Comparison of ENCODE assay signal across 8 cellular contexts in genomic region chr4:121824171-121824527, GRCh38. TPM values are rescaled to one million over a fixed set of nuclear protein-coding genes. Genes with fewer than 3 reads are reported as not detected.
DNase-seq lines count a peak whose midpoint lies in the region; ATAC-seq and TF ChIP-seq lines count a peak whose summit lies in the region.

No MANE protein-coding gene starts in this region.

- H3K4me3 ChIP-seq in Peyer's patch (peak overlapping the region; percentile 54 to 76 (median 70)), fibroblast of the aortic adventitia (ENCODE audit: low read depth, low read length) (peak overlapping the region; percentile 61), skin epidermis (peak overlapping the region; percentile 50 to 91 (median 72))

- in situ Hi-C loops in KBM-7 (cut with MboI; ENCODE audit: low pct_unique_long_range_greater_than_20kb, low sequenced_read_pairs): no loop called here

- peak overlapping the region; percentile 39 to 74 (median 69) for H3K27ac ChIP-seq in Peyer's patch
- H3K27ac ChIP-seq in skin epidermis: peak overlapping the region in 20 of 21 experiments; percentile 38 to 88 (median 64)

- H3K4me1 ChIP-seq in Peyer's patch: peaks cover 0 to 14% (median 4%) of the 10 kb centered on the region in 4 donors

- no peaks in the 10 kb centered on the region for H3K27me3 ChIP-seq in Peyer's patch

- DNase-seq in Peyer's patch (no peak), fibroblast of the aortic adventitia (ENCODE audit: low read depth) (no peak), KBM-7 (no peak)
- no peak for DNase-seq in activated CD8-positive, alpha-beta memory T cell treated with anti-CD3 and anti-CD28 coated beads for 24 hours

- no peak for TF ChIP-seq POLR2A in Peyer's patch (IDR thresholded peaks at IDR 0.05)

- ATAC-seq in GM19455 (IDR thresholded peaks at IDR 0.05; ENCODE audit: unreplicated experiment) (peak; percentile 1), GM21390 (IDR thresholded peaks at IDR 0.05; ENCODE audit: unreplicated experiment) (no peak), GM18873 (IDR thresholded peaks at IDR 0.05; ENCODE audit: low FRiP score, unreplicated experiment) (no peak)

- H3K9me3 ChIP-seq in Peyer's patch: no peaks in the 10 kb centered on the region

- TF ChIP-seq CTCF in Peyer's patch (IDR thresholded peaks at IDR 0.05) (no peak), fibroblast of the aortic adventitia (IDR thresholded peaks at IDR 0.05; ENCODE audit: insufficient read depth, low read length) (no peak)

- H3K36me3 ChIP-seq in Peyer's patch: peaks cover 0 to 9% (median 0%) of the 10 kb centered on the region in 3 donors

RNA-seq across cellular contexts. Expression of gene CCNA2, which starts 0.5 kb away (rescaled TPM):
- total RNA-seq in Peyer's patch (10 to 100 TPM in 1 of 4 donors, 1 to 10 TPM in 3; 3.4 to 22.3 (median 7.2) TPM), fibroblast of the aortic adventitia (ENCODE audit: low replicate concordance) (3.8 and 63.9 TPM in 2 replicates)

RNA-seq across cellular contexts. Expression of gene EXOSC9, which starts 23.0 kb away (rescaled TPM):
- total RNA-seq in Peyer's patch (10 to 100 TPM in 3 of 4 donors, 1 to 10 TPM in 1; 9.5 to 69.3 (median 17.9) TPM), fibroblast of the aortic adventitia (ENCODE audit: low replicate concordance) (26.8 and 50.7 TPM in 2 replicates)

RNA-seq across cellular contexts. Expression of gene BBS7, which starts 46.1 kb away (rescaled TPM):
- total RNA-seq in Peyer's patch: 1 to 10 TPM; 4.2 to 10.0 (median 8.6) TPM
- 17.8 and 24.3 TPM in 2 replicates for total RNA-seq in fibroblast of the aortic adventitia (ENCODE audit: low replicate concordance)

RNA-seq across cellular contexts. Expression of gene SMIM43, which starts 59.2 kb away (rescaled TPM):
- total RNA-seq in Peyer's patch: not detected
- total RNA-seq in fibroblast of the aortic adventitia (ENCODE audit: low replicate concordance): 0.45 and 1.1 TPM in 2 replicates
